In the genomic region with DNA sequence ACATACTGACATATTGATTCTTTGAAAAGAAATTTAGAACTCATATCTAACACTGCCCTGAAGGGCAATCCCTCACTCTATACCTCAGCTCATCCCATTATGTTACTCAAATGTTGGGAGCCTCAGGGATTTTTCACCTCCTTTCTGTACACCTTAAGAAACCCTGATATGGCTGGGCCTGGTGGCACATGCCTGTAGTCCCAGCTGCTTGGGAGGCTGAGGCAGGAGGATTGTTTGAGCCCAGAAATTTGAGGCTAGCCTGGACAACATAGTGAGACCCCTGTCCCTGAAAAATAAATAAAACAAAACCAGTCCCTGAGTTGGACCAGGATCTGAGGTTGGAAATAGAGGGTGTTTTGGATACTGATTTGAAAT, we compare ENCODE assay signal across 23 cellular contexts. TPM values are rescaled to one million over a fixed set of nuclear protein-coding genes. Genes with fewer than 3 reads are reported as not detected.
DNase-seq lines count a peak whose midpoint lies in the region; ATAC-seq, FAIRE-seq and TF ChIP-seq lines count a peak whose summit lies in the region.
"Had no signal": no experiment of that assay in that cellular context is flagged by ENCODE, and none has a peak within 500 bp of the region (broad histone marks: within the 10 kb centered on the region; RNA-seq: fewer than 3 reads in every experiment).

No MANE protein-coding gene starts in this region.

- TF ChIP-seq EP300 in HepG2 (IDR thresholded peaks at IDR 0.05; ENCODE audit: low read depth in 2 of 2, low read length in 2 of 2) (no peak), HepG2 (CRISPR knock-in tag; IDR thresholded peaks at IDR 0.05; ENCODE audit: borderline replicate concordance) (no peak), K562 (IDR thresholded peaks at IDR 0.05; ENCODE audit: low read length) (no peak), gastroesophageal sphincter (IDR thresholded peaks at IDR 0.05) (no peak)

- BruUV-seq in HepG2 (replicated peaks; lab: Mats Ljungman, UMichigan), result no TSS peak
- BruUV-seq in IMR-90 (replicated peaks; lab: Mats Ljungman, UMichigan), result no TSS peak
- no TSS peak for BruUV-seq in K562 (replicated peaks; lab: Mats Ljungman, UMichigan)

- DNase-seq in HepG2 (ENCODE audit: low spot score), result no peak
- DNase-seq in right lobe of liver, result no peak
- DNase-seq in IMR-90, result no peak
- DNase-seq in K562 (ENCODE audit: extremely low read depth in 1 of 4, low spot score in 3 of 4), result no peak
- no peak for DNase-seq in NCI-H524 treated with DMSO at 0.1 percent for 48 hours (lab: John Stamatoyannopoulos, UW)
- DNase-seq: 8988T, DMS153, DMS79, GDM1 had no signal

- TF ChIP-seq RAD21 in HepG2 (CRISPR knock-in tag; IDR thresholded peaks at IDR 0.05) (no peak), IMR-90 (IDR thresholded peaks at IDR 0.05; ENCODE audit: low read length) (no peak), K562 (CRISPR knock-in tag; conservative IDR thresholded peaks at IDR 0.05 in 1 of 2, IDR thresholded peaks at IDR 0.05 in 1 of 2) (no peak)

- TF ChIP-seq POLR2A in HepG2 (IDR thresholded peaks at IDR 0.05; ENCODE audit: insufficient read depth in 1 of 2, low read depth in 2 of 2, low read length in 2 of 2) (no peak), right lobe of liver (IDR thresholded peaks at IDR 0.05) (no peak), IMR-90 (IDR thresholded peaks at IDR 0.05; ENCODE audit: low read depth, low read length) (no peak), K562 (conservative IDR thresholded peaks at IDR 0.05) (no peak), gastroesophageal sphincter (IDR thresholded peaks at IDR 0.05) (no peak)

- intact Hi-C loops in HepG2 (cut with micrococcal nuclease; ENCODE audit: unreplicated experiment) (loop anchor here (1.0 to 5.0 kb wide), 2 partner anchors 172 to 529 kb away; no protein-coding TSS in a partner anchor), right lobe of liver (cut with DNase I) (no loop called here), IMR-90 (cut with micrococcal nuclease) (no loop called here), K562 (cut with micrococcal nuclease) (loop anchor here (1.0 to 2.0 kb wide), 3 partner anchors 62 to 172 kb away; partner anchors contain the start of genes GTF2E1 and RABL3)

- H3K79me1 ChIP-seq in IMR-90 (ENCODE audit: low read depth in 1 of 2, low read length in 2 of 2), result no peaks in the 10 kb centered on the region

- CTCF ChIA-PET in HepG2 (lab: Yijun Ruan, JAX; ENCODE audit: low intra/inter-chr PET ratio, low total read pairs), result interaction anchor here (2.2 kb wide), 1 partner anchor 172 kb away, joined by 27 read pairs; no protein-coding TSS in a partner anchor
- CTCF ChIA-PET in IMR-90 (lab: Yijun Ruan, JAX), result no interaction called here
- CTCF ChIA-PET in K562 (lab: Yijun Ruan, JAX; ENCODE audit: low intra/inter-chr PET ratio), result interaction anchor here (1.4 to 1.6 kb wide), 2 partner anchors 63 to 171 kb away, joined by 4 read pairs; no protein-coding TSS in a partner anchor

- H3K9me3 ChIP-seq in HepG2 (ENCODE audit: low read length) (no peaks in the 10 kb centered on the region), right lobe of liver (no peaks in the 10 kb centered on the region), IMR-90 (ENCODE audit: control insufficient read depth, insufficient read depth, low read length) (0 out of 2 replicates have a peak, but pooled peaks cover 6% of the 10 kb centered on the region), K562 (replicated peaks; ENCODE audit: control insufficient read depth, insufficient read depth, low read depth, low read length) (no peaks in the 10 kb centered on the region), gastroesophageal sphincter (peaks cover 0 to 7% (median 0%) of the 10 kb centered on the region in 3 donors)

- POLR2A ChIA-PET in HepG2 (lab: Yijun Ruan, JAX) (no interaction called here), IMR-90 (lab: Charles Lee; ENCODE audit: unreplicated experiment) (no interaction called here), K562 (lab: Yijun Ruan, JAX) (no interaction called here)

- H4K91ac ChIP-seq in IMR-90 (ENCODE audit: insufficient read depth, low read depth, low read length), result no peak overlapping the region

- peak overlapping the region; percentile 16; the same call in 1 of the 2 replicates for H2BK120ac ChIP-seq in IMR-90 (ENCODE audit: low read depth, low read length)

- TF ChIP-seq CTCF in HepG2 (CRISPR knock-in tag; IDR thresholded peaks at IDR 0.05) (no peak), right lobe of liver (IDR thresholded peaks at IDR 0.05) (no peak), IMR-90 (conservative IDR thresholded peaks at IDR 0.05; ENCODE audit: low read depth, low read length) (no peak), K562 (IDR thresholded peaks at IDR 0.05 in 2 of 3, conservative IDR thresholded peaks at IDR 0.05 in 1 of 3; ENCODE audit: insufficient read depth in 2 of 3, low read depth in 1 of 3, low read length in 3 of 3) (no peak), gastroesophageal sphincter (IDR thresholded peaks at IDR 0.05) (no peak)

- H3K79me2 ChIP-seq in HepG2 (ENCODE audit: insufficient read depth, low read length), result no peaks in the 10 kb centered on the region
- no peaks in the 10 kb centered on the region for H3K79me2 ChIP-seq in K562 (ENCODE audit: control insufficient read depth, insufficient read depth, low read length)

- H2BK5ac ChIP-seq in IMR-90 (ENCODE audit: low read depth, low read length, poor library complexity, severe bottlenecking), result peak overlapping the region; percentile 14

- H2AK5ac ChIP-seq in IMR-90 (ENCODE audit: low read depth, low read length), result no peak overlapping the region

- no peak overlapping the region for H3K14ac ChIP-seq in IMR-90 (replicated peaks; ENCODE audit: low read depth, low read length)

- H2AFZ ChIP-seq in HepG2 (ENCODE audit: low read length) (no peak overlapping the region), IMR-90 (replicated peaks; ENCODE audit: low read length, poor library complexity) (no peak overlapping the region), K562 (ENCODE audit: low read depth, low read length) (peak overlapping the region; percentile 67; the same call in 1 of the 2 replicates)
- H2AFZ ChIP-seq: GM23248 had no signal

- H3K9ac ChIP-seq in HepG2 (ENCODE audit: insufficient read depth, low read depth, low read length), result no peak overlapping the region
- no peak overlapping the region for H3K9ac ChIP-seq in IMR-90 (ENCODE audit: low read depth, low read length)
- H3K9ac ChIP-seq in K562 (ENCODE audit: insufficient read depth in 1 of 2, low read depth in 2 of 2, low read length in 2 of 2), result 0 out of 4 replicates have a peak overlapping the region, but pooled peaks of 1 of the 2 experiments have one; percentile 9
- H3K9ac ChIP-seq: BLaER1 treated with 17β-estradiol and CSF1 and Interleukin-3, amounts not matched to agents 10 nM and 100 nM; GM23248; KMS-11 had no signal

- no peak overlapping the region for H3K56ac ChIP-seq in IMR-90 (ENCODE audit: extremely low read depth, insufficient read depth, low read length)

- no peak overlapping the region for H4K8ac ChIP-seq in IMR-90 (ENCODE audit: low read depth in 2 of 2, low read length in 2 of 2)

- no peak overlapping the region for H3K4me2 ChIP-seq in HepG2 (ENCODE audit: low read depth, low read length)
- H3K4me2 ChIP-seq in IMR-90 (ENCODE audit: low read depth, low read length), result no peak overlapping the region
- H3K4me2 ChIP-seq in K562 (ENCODE audit: insufficient read depth, low read length), result peak overlapping the region; percentile 18; the same call in 1 of the 2 replicates
- H3K4me2 ChIP-seq: BLaER1 treated with 17β-estradiol and CSF1 and Interleukin-3, amounts not matched to agents 10 nM and 100 nM; KMS-11 had no signal

- H3K27ac ChIP-seq in HepG2 (ENCODE audit: extremely low read length, insufficient read depth, low read length) (no peak overlapping the region), right lobe of liver (no peak overlapping the region), IMR-90 (ENCODE audit: insufficient read depth, low read length) (no peak overlapping the region), K562 (ENCODE audit: extremely low read depth, low read depth, low read length) (peak overlapping the region; percentile 70; the same call in 2 of the 3 replicates), gastroesophageal sphincter (no peak overlapping the region)
- H3K27ac ChIP-seq: BLaER1 treated with 17β-estradiol and CSF1 and Interleukin-3, amounts not matched to agents 10 nM and 100 nM; GM23248; HL-60; KMS-11 had no signal

- H3K9me1 ChIP-seq in IMR-90 (ENCODE audit: insufficient read depth, low read length) (no peaks in the 10 kb centered on the region), K562 (ENCODE audit: control insufficient read depth, insufficient read depth, low read length) (no peaks in the 10 kb centered on the region)

- H3K27me3 ChIP-seq in HepG2 (ENCODE audit: control insufficient read depth in 1 of 2, insufficient read depth in 2 of 2, low read length in 2 of 2) (no peaks in the 10 kb centered on the region), right lobe of liver (no peaks in the 10 kb centered on the region), IMR-90 (ENCODE audit: control insufficient read depth, insufficient read depth, low read length) (no peaks in the 10 kb centered on the region), K562 (ENCODE audit: control insufficient read depth in 2 of 2, insufficient read depth in 2 of 2, low read length in 2 of 2) (no peaks in the 10 kb centered on the region), gastroesophageal sphincter (no peaks in the 10 kb centered on the region)
- H3K27me3 ChIP-seq: BLaER1 treated with 17β-estradiol and CSF1 and Interleukin-3, amounts not matched to agents 10 nM and 100 nM had no signal

- no peak overlapping the region for H2AK9ac ChIP-seq in IMR-90 (replicated peaks; ENCODE audit: low read depth, low read length, poor library complexity)

- peak; percentile 22 for ATAC-seq in HepG2
- no peak for ATAC-seq in right lobe of liver
- ATAC-seq in IMR-90 (ENCODE audit: low read depth), result no peak
- peak; percentile 16; the same call in 2 of the 3 replicates for ATAC-seq in K562
- ATAC-seq in HG03175 (IDR thresholded peaks at IDR 0.05; ENCODE audit: unreplicated experiment), result no peak
- ATAC-seq in HG03097 (IDR thresholded peaks at IDR 0.05; ENCODE audit: low FRiP score, unreplicated experiment), result no peak
- ATAC-seq in gastroesophageal sphincter, result no peak

- H3K18ac ChIP-seq in IMR-90 (ENCODE audit: low read depth, low read length), result no peak overlapping the region

- H3K36me3 ChIP-seq in HepG2 (replicated peaks in 1 of 2; ENCODE audit: control insufficient read depth in 1 of 2, insufficient read depth in 2 of 2, low read length in 2 of 2) (peaks cover 2 to 19% of the 10 kb centered on the region in 2 experiments), right lobe of liver (peaks cover 0 to 20% (median 10%) of the 10 kb centered on the region in 4 donors), IMR-90 (ENCODE audit: control insufficient read depth, insufficient read depth, low read length) (no peaks in the 10 kb centered on the region), K562 (ENCODE audit: control insufficient read depth, insufficient read depth, low read length) (no peaks in the 10 kb centered on the region), gastroesophageal sphincter (no peaks in the 10 kb centered on the region)
- H3K36me3 ChIP-seq: BLaER1 treated with 17β-estradiol and CSF1 and Interleukin-3, amounts not matched to agents 10 nM and 100 nM; HAP-1 had no signal

- H3K4me3 ChIP-seq in HepG2 (replicated peaks in 1 of 3; ENCODE audit: insufficient read depth in 1 of 3, low read depth in 2 of 3, low read length in 3 of 3), result no peak overlapping the region
- no peak overlapping the region for H3K4me3 ChIP-seq in right lobe of liver
- no peak overlapping the region for H3K4me3 ChIP-seq in IMR-90 (ENCODE audit: insufficient read depth, low read depth, low read length)
- no peak overlapping the region for H3K4me3 ChIP-seq in K562
- no peak overlapping the region for H3K4me3 ChIP-seq in gastroesophageal sphincter
- H3K4me3 ChIP-seq: BLaER1 treated with 17β-estradiol and CSF1 and Interleukin-3, amounts not matched to agents 10 nM and 100 nM; GM23248; HAP-1 had no signal

- no peak overlapping the region for H3K4ac ChIP-seq in IMR-90 (ENCODE audit: low read depth, low read length)

- H4K5ac ChIP-seq in IMR-90 (ENCODE audit: low read depth, low read length), result no peak overlapping the region

- no peak overlapping the region for H2BK15ac ChIP-seq in IMR-90 (ENCODE audit: low read depth, low read length)

- in situ Hi-C loops in HepG2 (cut with HindIII; ENCODE audit: extremely low pct_ligation_motif_present, low pct_unique_long_range_greater_than_20kb), result loop anchor here (5.0 kb wide), 1 partner anchor 169 kb away; no protein-coding TSS in a partner anchor
- in situ Hi-C loops in IMR-90 (cut with MboI; ENCODE audit: low sequenced_read_pairs), result no loop called here
- in situ Hi-C loops in K562 (cut with MboI), result loop anchor here (10.0 kb wide), 1 partner anchor 171 kb away; no protein-coding TSS in a partner anchor

- H4K20me1 ChIP-seq in HepG2 (ENCODE audit: insufficient read depth, low read length) (no peaks in the 10 kb centered on the region), IMR-90 (ENCODE audit: insufficient read depth, low read length) (no peaks in the 10 kb centered on the region), K562 (replicated peaks; ENCODE audit: control insufficient read depth, insufficient read depth, low read length) (no peaks in the 10 kb centered on the region)
- H4K20me1 ChIP-seq: BLaER1 treated with 17β-estradiol and CSF1 and Interleukin-3, amounts not matched to agents 10 nM and 100 nM had no signal

- no peaks in the 10 kb centered on the region for H3K4me1 ChIP-seq in HepG2 (ENCODE audit: insufficient read depth, low read length)
- H3K4me1 ChIP-seq in right lobe of liver, result no peaks in the 10 kb centered on the region
- H3K4me1 ChIP-seq in IMR-90 (ENCODE audit: control insufficient read depth, insufficient read depth, low read length), result no peaks in the 10 kb centered on the region
- peaks cover 0 to 9% of the 10 kb centered on the region in 2 experiments; a peak in 3 of 5 replicates for H3K4me1 ChIP-seq in K562 (replicated peaks in 1 of 2; ENCODE audit: control insufficient read depth in 2 of 2, insufficient read depth in 2 of 2, low read length in 2 of 2)
- H3K4me1 ChIP-seq in gastroesophageal sphincter, result no peaks in the 10 kb centered on the region
- H3K4me1 ChIP-seq: Caco-2, HAP-1 had no signal

- FAIRE-seq in HepG2 (lab: Jason Lieb, UNC) (no peak), K562 (lab: Jason Lieb, UNC) (no peak)
- FAIRE-seq: GM12892, GM18507 had no signal

- dilution Hi-C loops in IMR-90 (cut with HindIII; ENCODE audit: low sequenced_read_pairs, unreplicated experiment), result no loop called here

- no peak overlapping the region for H2BK20ac ChIP-seq in IMR-90 (ENCODE audit: low read depth, low read length)

- H3K23ac ChIP-seq in IMR-90 (ENCODE audit: low read depth, low read length), result no peak overlapping the region

RNA-seq across cellular contexts. Expression of gene NDUFB4, which starts 27.6 kb away (rescaled TPM):
- 115 and 117 TPM in 2 replicates for total RNA-seq in HepG2 (2016; rRNA removed; fragmentation: Illumina TruSeq; extraction: Trizol)
- total RNA-seq in HepG2 (2016; cell fraction: cytosol; rRNA removed; fragmentation: Illumina TruSeq; extraction: Trizol; ENCODE audit: low read depth), result 39.9 and 43.6 TPM in 2 replicates
- total RNA-seq in HepG2 (2016; cell fraction: insoluble cytoplasmic fraction; rRNA removed; fragmentation: Illumina TruSeq; extraction: Trizol), result 110 and 124 TPM in 2 replicates
- total RNA-seq in HepG2 (2016; cell fraction: membrane; rRNA removed; fragmentation: Illumina TruSeq; extraction: Trizol), result 33.6 and 35.8 TPM in 2 replicates
- total RNA-seq in HepG2 (2016; cell fraction: nucleus; rRNA removed; fragmentation: Illumina TruSeq; extraction: Trizol), result 55.5 and 56.1 TPM in 2 replicates
- polyA plus RNA-seq in HepG2 (2011; rRNA removed), result 114 and 116 TPM in 2 replicates
- polyA plus RNA-seq in HepG2 (2011; cell fraction: cytosol; rRNA removed), result 159 and 174 TPM in 2 replicates
- 62.2 and 63.2 TPM in 2 replicates for polyA plus RNA-seq in HepG2 (2011; cell fraction: nucleus; rRNA removed)
- 93.3 and 104 TPM in 2 replicates for polyA plus RNA-seq in HepG2 (2012)
- polyA plus RNA-seq in HepG2 (2016; cell fraction: cytosol; fragmentation: Illumina TruSeq; extraction: Trizol; ENCODE audit: low read depth), result 81.3 and 104 TPM in 2 replicates
- polyA plus RNA-seq in HepG2 (2016; cell fraction: insoluble cytoplasmic fraction; fragmentation: Illumina TruSeq; extraction: Trizol; ENCODE audit: low read depth), result 235 and 273 TPM in 2 replicates
- polyA plus RNA-seq in HepG2 (2016; cell fraction: membrane; fragmentation: Illumina TruSeq; extraction: Trizol; ENCODE audit: low read depth), result 63.4 and 67.0 TPM in 2 replicates
- 131 and 145 TPM in 2 replicates for polyA plus RNA-seq in HepG2 (2016; cell fraction: nucleus; fragmentation: Illumina TruSeq; extraction: Trizol; ENCODE audit: insufficient read depth, low read depth)
- polyA minus RNA-seq in HepG2 (2011; rRNA and poly(A)+ RNA removed; ENCODE audit: low replicate concordance), result 56.8 and 189 TPM in 2 replicates
- polyA minus RNA-seq in HepG2 (2011; cell fraction: cytosol; rRNA and poly(A)+ RNA removed), result 65.4 and 78.7 TPM in 2 replicates
- 34.8 and 40.0 TPM in 2 replicates for polyA minus RNA-seq in HepG2 (2011; cell fraction: nucleus; rRNA and poly(A)+ RNA removed)
- 10 to 100 TPM; 69.3 to 98.9 (median 77.5) TPM for total RNA-seq in right lobe of liver
- 53.9 and 62.8 TPM in 2 replicates for total RNA-seq in IMR-90 (2012; rRNA removed)
- polyA plus RNA-seq in IMR-90 (2012; rRNA removed), result 278 and 310 TPM in 2 replicates
- 48.8 and 115 TPM in 2 replicates for polyA plus RNA-seq in IMR-90 (2012; cell fraction: cytosol; rRNA removed)
- polyA plus RNA-seq in IMR-90 (2012; cell fraction: nucleus; rRNA removed; ENCODE audit: low replicate concordance), result 31.2 and 86.3 TPM in 2 replicates
- 19.3 and 23.3 TPM in 2 replicates for total RNA-seq in K562 (2011; cell fraction: chromatin; rRNA removed; ENCODE audit: low replicate concordance)
- 30.1 and 30.4 TPM in 2 replicates for total RNA-seq in K562 (2011; cell fraction: nucleolus; rRNA removed)
- 35.7 and 56.3 TPM in 2 replicates for total RNA-seq in K562 (2011; cell fraction: nucleoplasm; rRNA removed)
- total RNA-seq in K562 (2014; rRNA removed), result 140 and 146 TPM in 2 replicates
- total RNA-seq in K562 (2014; rRNA removed; fragmentation: Illumina TruSeq; extraction: Trizol), result 132 and 195 TPM in 2 replicates
- 312 and 351 TPM in 2 replicates for total RNA-seq in K562 (2015; rRNA removed; fragmentation: Illumina TruSeq; extraction: Trizol)
- 125 and 129 TPM in 2 replicates for total RNA-seq in K562 (2021)
- polyA plus RNA-seq in K562 (2011; rRNA removed), result 124 and 135 TPM in 2 replicates
- 263 and 300 TPM in 2 replicates for polyA plus RNA-seq in K562 (2011; cell fraction: cytosol; rRNA removed)
- 86.7 and 94.9 TPM in 2 replicates for polyA plus RNA-seq in K562 (2011; cell fraction: nucleus; rRNA removed)
- 185 and 189 TPM in 2 replicates for polyA plus RNA-seq in K562 (2012)
- polyA plus RNA-seq in K562 (2014; fragmentation: Illumina TruSeq; extraction: Trizol), result 210 and 237 TPM in 2 replicates
- 100 to 1,000 TPM; 560 to 670 TPM for polyA plus RNA-seq in K562 (2014; fragmentation: Nextera tagmentation; extraction: Ambion mirVana)
- polyA plus RNA-seq in K562 (2014; rRNA removed), result 227 and 285 TPM in 2 replicates
- polyA minus RNA-seq in K562 (2011; rRNA and poly(A)+ RNA removed), result 69.5 and 81.5 TPM in 2 replicates
- 78.5 and 124 TPM in 2 replicates for polyA minus RNA-seq in K562 (2011; cell fraction: cytosol; rRNA and poly(A)+ RNA removed)
- 28.1 and 49.5 TPM in 2 replicates for polyA minus RNA-seq in K562 (2011; cell fraction: nucleus; rRNA and poly(A)+ RNA removed)
- 100 to 1,000 TPM; 123 to 230 (median 151) TPM for total RNA-seq in gastroesophageal sphincter

RNA-seq across cellular contexts. Expression of gene HGD, which starts 58.3 kb away (rescaled TPM):
- total RNA-seq in HepG2 (2016; rRNA removed; fragmentation: Illumina TruSeq; extraction: Trizol) (265 and 319 TPM in 2 replicates), right lobe of liver (100 to 1,000 TPM; 117 to 610 (median 341) TPM), IMR-90 (2012; rRNA removed) (not detected in 2 replicates), K562 (2014; rRNA removed) (not detected in 2 replicates), K562 (2014; rRNA removed; fragmentation: Illumina TruSeq; extraction: Trizol) (0.25 TPM in 1 of 2 replicates, not detected in the other), K562 (2015; rRNA removed; fragmentation: Illumina TruSeq; extraction: Trizol) (not detected in 2 replicates), K562 (2021) (0.51 TPM in 1 of 2 replicates, not detected in the other), gastroesophageal sphincter (not detected)
- total RNA-seq in HepG2 (2016; cell fraction: cytosol; rRNA removed; fragmentation: Illumina TruSeq; extraction: Trizol; ENCODE audit: low read depth), result 67.0 and 67.5 TPM in 2 replicates
- 256 and 310 TPM in 2 replicates for total RNA-seq in HepG2 (2016; cell fraction: insoluble cytoplasmic fraction; rRNA removed; fragmentation: Illumina TruSeq; extraction: Trizol)
- total RNA-seq in HepG2 (2016; cell fraction: membrane; rRNA removed; fragmentation: Illumina TruSeq; extraction: Trizol), result 82.1 and 92.3 TPM in 2 replicates
- 282 and 300 TPM in 2 replicates for total RNA-seq in HepG2 (2016; cell fraction: nucleus; rRNA removed; fragmentation: Illumina TruSeq; extraction: Trizol)
- polyA plus RNA-seq in HepG2 (2011; rRNA removed) (398 and 420 TPM in 2 replicates), IMR-90 (2012; rRNA removed) (0.14 and 0.19 TPM in 2 replicates), K562 (2011; rRNA removed) (0.17 and 0.30 TPM in 2 replicates), K562 (2014; fragmentation: Illumina TruSeq; extraction: Trizol) (0.09 TPM in 1 of 2 replicates, not detected in the other), K562 (2014; fragmentation: Nextera tagmentation; extraction: Ambion mirVana) (under 1 TPM; 0.08 to 0.21 TPM), K562 (2014; rRNA removed) (0.09 TPM in 1 of 2 replicates, not detected in the other)
- 151 and 200 TPM in 2 replicates for polyA plus RNA-seq in HepG2 (2011; cell fraction: cytosol; rRNA removed)
- 745 and 782 TPM in 2 replicates for polyA plus RNA-seq in HepG2 (2011; cell fraction: nucleus; rRNA removed)
- 254 and 296 TPM in 2 replicates for polyA plus RNA-seq in HepG2 (2012)
- polyA plus RNA-seq in HepG2 (2016; cell fraction: cytosol; fragmentation: Illumina TruSeq; extraction: Trizol; ENCODE audit: low read depth), result 44.7 and 45.8 TPM in 2 replicates
- polyA plus RNA-seq in HepG2 (2016; cell fraction: insoluble cytoplasmic fraction; fragmentation: Illumina TruSeq; extraction: Trizol; ENCODE audit: low read depth), result 242 and 251 TPM in 2 replicates
- 51.1 and 52.9 TPM in 2 replicates for polyA plus RNA-seq in HepG2 (2016; cell fraction: membrane; fragmentation: Illumina TruSeq; extraction: Trizol; ENCODE audit: low read depth)
- 287 and 304 TPM in 2 replicates for polyA plus RNA-seq in HepG2 (2016; cell fraction: nucleus; fragmentation: Illumina TruSeq; extraction: Trizol; ENCODE audit: insufficient read depth, low read depth)
- polyA minus RNA-seq in HepG2 (2011; rRNA and poly(A)+ RNA removed; ENCODE audit: low replicate concordance), result 0.42 and 257 TPM in 2 replicates
- 107 and 125 TPM in 2 replicates for polyA minus RNA-seq in HepG2 (2011; cell fraction: cytosol; rRNA and poly(A)+ RNA removed)
- 1,013 and 1,338 TPM in 2 replicates for polyA minus RNA-seq in HepG2 (2011; cell fraction: nucleus; rRNA and poly(A)+ RNA removed)
- not detected in 2 replicates for polyA plus RNA-seq in IMR-90 (2012; cell fraction: cytosol; rRNA removed)
- 0.30 and 1.4 TPM in 2 replicates for polyA plus RNA-seq in IMR-90 (2012; cell fraction: nucleus; rRNA removed; ENCODE audit: low replicate concordance)
- total RNA-seq in K562 (2011; cell fraction: chromatin; rRNA removed; ENCODE audit: low replicate concordance), result not detected in 2 replicates
- not detected in 2 replicates for total RNA-seq in K562 (2011; cell fraction: nucleolus; rRNA removed)
- not detected in 2 replicates for total RNA-seq in K562 (2011; cell fraction: nucleoplasm; rRNA removed)
- 0.09 and 0.87 TPM in 2 replicates for polyA plus RNA-seq in K562 (2011; cell fraction: cytosol; rRNA removed)
- polyA plus RNA-seq in K562 (2011; cell fraction: nucleus; rRNA removed), result 0.37 and 0.38 TPM in 2 replicates
- 0.22 and 0.42 TPM in 2 replicates for polyA plus RNA-seq in K562 (2012)
- 0.24 and 0.53 TPM in 2 replicates for polyA minus RNA-seq in K562 (2011; rRNA and poly(A)+ RNA removed)
- polyA minus RNA-seq in K562 (2011; cell fraction: cytosol; rRNA and poly(A)+ RNA removed), result not detected in 2 replicates
- polyA minus RNA-seq in K562 (2011; cell fraction: nucleus; rRNA and poly(A)+ RNA removed), result 0.40 TPM in 1 of 2 replicates, not detected in the other
- total RNA-seq: Daoy, GM23248, HT1080 had no signal
- polyA plus RNA-seq: CD8-positive, alpha-beta memory T cell; GM23248 had no signal

Comparison
In these comparisons a context has a peak if more than half of its experiments do, and no peak if none do; other contexts are left out.
1. ATAC-seq: peak in HepG2 (single experiment) and K562 (single experiment); none in right lobe of liver (0 of 4), IMR-90 (single experiment), HG03175 (single experiment), HG03097 (single experiment) and gastroesophageal sphincter (single experiment).
2. intact Hi-C loops: an anchor here in HepG2 (1.0 to 5.0 kb wide) and K562 (1.0 to 2.0 kb wide); none called in right lobe of liver and IMR-90.
3. RNA of gene HGD, which starts 58.3 kb away (total RNA-seq): 117 to 610 TPM in right lobe of liver and 67.0 to 319 TPM in HepG2; 0.25 to 0.51 TPM in K562, not detected in IMR-90 and not detected in gastroesophageal sphincter; every median in the first group is over 10 times any median in the second.
4. Of the 241 proteins assayed by ChIP-seq in both HepG2 and K562: peak only in HepG2: none; only in K562: FOSL1; in both: ZNF121; in neither: 237; mixed calls (peak in some experiments, not most) for 2.